Comparison of ENCODE assay signal across 20 cellular contexts in genomic region chr20:5486377-5487054, GRCh38.
"Had no signal": no experiment of that assay in that cellular context is flagged by ENCODE, and none has a peak within 500 bp of the region (broad histone marks: within the 10 kb centered on the region; RNA-seq: fewer than 3 reads in every experiment).

No MANE protein-coding gene starts in this region.

- H3K27ac Mint-ChIP-seq: activated B cell treated with CpG ODN at 0.5 μM for 24 hours; activated CD4-positive, alpha-beta memory T cell treated with anti-CD3 and anti-CD28 coated beads, Interleukin-2, amount 10 ng/mL, durations not matched to agents 7 days and 5 days; brain had no signal

- H3K9me3 ChIP-seq: lower lobe of right lung, psoas muscle, stomach, upper lobe of left lung had no signal

- H3K27me3 ChIP-seq: upper lobe of left lung had no signal

- H3K4me1 Mint-ChIP-seq: activated B cell treated with CpG ODN at 0.5 μM for 24 hours, brain had no signal

- DNase-seq: activated B cell treated with CpG ODN at 0.5 μM for 24 hours; activated CD4-positive, alpha-beta memory T cell treated with anti-CD3 and anti-CD28 coated beads, Interleukin-2, amount 10 ng/mL, durations not matched to agents 7 days and 5 days; activated CD4-positive, alpha-beta T cell treated with anti-CD3 and anti-CD28 coated beads for 48 hours; activated CD8-positive, alpha-beta memory T cell treated with anti-CD3 and anti-CD28 coated beads, Interleukin-2, amount 50 U/mL, for 48 hours; activated gamma-delta T cell treated with Interleukin-2 at 50 U/mL for 16 hours; anterior cingulate cortex; central memory CD4-positive, alpha-beta T cell; foreskin keratinocyte; islet precursor cell; left colon; lower lobe of right lung; naive thymus-derived CD8-positive, alpha-beta T cell; psoas muscle; right cardiac atrium; stimulated activated CD4-positive, alpha-beta T cell treated with anti-CD3 and anti-CD28 coated beads, Interleukin-2, amount 100 ng/mL, for 24 hours; stomach; upper lobe of left lung had no signal

- H3K79me2 ChIP-seq: hepatocyte had no signal

- H3K4me1 ChIP-seq: foreskin keratinocyte, lower lobe of right lung, psoas muscle, stomach, upper lobe of left lung had no signal

- H3K36me3 Mint-ChIP-seq: brain; naive thymus-derived CD8-positive, alpha-beta T cell had no signal

- H3K9me3 Mint-ChIP-seq: activated B cell treated with CpG ODN at 0.5 μM for 24 hours; activated CD4-positive, alpha-beta memory T cell treated with anti-CD3 and anti-CD28 coated beads, Interleukin-2, amount 10 ng/mL, durations not matched to agents 7 days and 5 days; brain had no signal

- ATAC-seq: foreskin keratinocyte, left colon, lower lobe of right lung, psoas muscle, right cardiac atrium had no signal

- H2AFZ ChIP-seq: hepatocyte had no signal

- H3K36me3 ChIP-seq: lower lobe of right lung, stomach, upper lobe of left lung had no signal

- H3K27ac ChIP-seq: coronary artery, foreskin keratinocyte, hepatocyte, lower lobe of right lung, psoas muscle, stomach, upper lobe of left lung had no signal

- H3K4me3 Mint-ChIP-seq: activated B cell treated with CpG ODN at 0.5 μM for 24 hours; activated CD4-positive, alpha-beta memory T cell treated with anti-CD3 and anti-CD28 coated beads, Interleukin-2, amount 10 ng/mL, durations not matched to agents 7 days and 5 days; brain had no signal

- H3K4me2 ChIP-seq: hepatocyte had no signal

- H3K4me3 ChIP-seq: coronary artery, hepatocyte, lower lobe of right lung, psoas muscle, stomach, upper lobe of left lung had no signal
